ENCODE assay signal across 1 cellular context in the genomic region with DNA sequence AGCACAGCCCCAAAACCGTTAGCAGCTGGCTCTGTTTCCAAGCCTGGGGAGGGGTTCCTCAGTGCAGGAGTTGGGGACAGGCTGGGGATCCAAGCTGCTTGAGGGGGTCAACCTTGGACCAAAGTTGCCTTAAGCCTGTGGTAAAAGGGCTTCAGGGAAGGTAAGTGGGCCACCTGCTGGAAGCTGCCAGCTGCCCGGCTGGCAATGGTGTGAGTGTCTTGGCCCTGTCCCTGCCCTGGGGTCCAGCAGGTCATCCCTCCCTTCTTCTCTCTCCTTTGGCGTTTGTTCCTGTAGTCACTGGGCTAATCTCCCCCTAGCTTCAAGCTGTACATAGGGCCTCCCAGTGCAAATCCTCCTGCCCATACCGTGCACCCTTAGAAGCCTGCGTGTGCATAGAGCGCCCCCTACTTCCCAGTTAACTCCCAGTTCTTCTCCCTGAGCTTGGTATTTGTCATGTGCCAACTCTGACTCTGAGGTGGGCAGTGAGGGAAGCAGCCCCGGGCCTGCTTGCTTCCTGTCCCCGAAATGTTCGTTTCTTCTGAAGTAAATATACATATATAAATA.
TF ChIP-seq lines count a peak whose summit lies in the region.

No MANE protein-coding gene starts in this region.

TF ChIP-seq in A549, 52 proteins besides CTCF, POLR2A, EP300 and RAD21 (continued from another document):
- TF ChIP-seq, protein P1, sequence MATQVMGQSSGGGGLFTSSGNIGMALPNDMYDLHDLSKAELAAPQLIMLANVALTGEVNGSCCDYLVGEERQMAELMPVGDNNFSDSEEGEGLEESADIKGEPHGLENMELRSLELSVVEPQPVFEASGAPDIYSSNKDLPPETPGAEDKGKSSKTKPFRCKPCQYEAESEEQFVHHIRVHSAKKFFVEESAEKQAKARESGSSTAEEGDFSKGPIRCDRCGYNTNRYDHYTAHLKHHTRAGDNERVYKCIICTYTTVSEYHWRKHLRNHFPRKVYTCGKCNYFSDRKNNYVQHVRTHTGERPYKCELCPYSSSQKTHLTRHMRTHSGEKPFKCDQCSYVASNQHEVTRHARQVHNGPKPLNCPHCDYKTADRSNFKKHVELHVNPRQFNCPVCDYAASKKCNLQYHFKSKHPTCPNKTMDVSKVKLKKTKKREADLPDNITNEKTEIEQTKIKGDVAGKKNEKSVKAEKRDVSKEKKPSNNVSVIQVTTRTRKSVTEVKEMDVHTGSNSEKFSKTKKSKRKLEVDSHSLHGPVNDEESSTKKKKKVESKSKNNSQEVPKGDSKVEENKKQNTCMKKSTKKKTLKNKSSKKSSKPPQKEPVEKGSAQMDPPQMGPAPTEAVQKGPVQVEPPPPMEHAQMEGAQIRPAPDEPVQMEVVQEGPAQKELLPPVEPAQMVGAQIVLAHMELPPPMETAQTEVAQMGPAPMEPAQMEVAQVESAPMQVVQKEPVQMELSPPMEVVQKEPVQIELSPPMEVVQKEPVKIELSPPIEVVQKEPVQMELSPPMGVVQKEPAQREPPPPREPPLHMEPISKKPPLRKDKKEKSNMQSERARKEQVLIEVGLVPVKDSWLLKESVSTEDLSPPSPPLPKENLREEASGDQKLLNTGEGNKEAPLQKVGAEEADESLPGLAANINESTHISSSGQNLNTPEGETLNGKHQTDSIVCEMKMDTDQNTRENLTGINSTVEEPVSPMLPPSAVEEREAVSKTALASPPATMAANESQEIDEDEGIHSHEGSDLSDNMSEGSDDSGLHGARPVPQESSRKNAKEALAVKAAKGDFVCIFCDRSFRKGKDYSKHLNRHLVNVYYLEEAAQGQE (IDR thresholded peaks at IDR 0.05): no peak
- TF ChIP-seq RCOR1 (IDR thresholded peaks at IDR 0.05; ENCODE audit: low read depth, low read length) (no peak), MAZ (IDR thresholded peaks at IDR 0.05; ENCODE audit: borderline replicate concordance, low read depth, low read length) (no peak), CHD2 (IDR thresholded peaks at IDR 0.05; ENCODE audit: low read length, partially characterized antibody) (no peak), CBX2 (IDR thresholded peaks at IDR 0.05; ENCODE audit: borderline replicate concordance, low read depth) (no peak), RFX5 (IDR thresholded peaks at IDR 0.05) (no peak), HEYL (CRISPR knock-in tag; IDR thresholded peaks at IDR 0.05) (no peak), SMC3 (IDR thresholded peaks at IDR 0.05) (peak; percentile 47), HOXB5 (CRISPR knock-in tag; IDR thresholded peaks at IDR 0.05) (no peak), EHMT2 (IDR thresholded peaks at IDR 0.05; ENCODE audit: low read depth) (no peak), TFCP2L1 (CRISPR knock-in tag; IDR thresholded peaks at IDR 0.05) (no peak), FOSB (CRISPR knock-in tag; IDR thresholded peaks at IDR 0.05) (no peak), KDM1A (IDR thresholded peaks at IDR 0.05; ENCODE audit: low read depth) (no peak), FOSL2 (IDR thresholded peaks at IDR 0.05) (no peak), FOSL2 (CRISPR knock-in tag; IDR thresholded peaks at IDR 0.05) (no peak), CHD4 (IDR thresholded peaks at IDR 0.05; ENCODE audit: borderline replicate concordance) (no peak), ZC3H11A (IDR thresholded peaks at IDR 0.05) (0 out of 2 replicates have a peak, but pooled peaks have one; percentile 6), POLR2AphosphoS2 (conservative IDR thresholded peaks at IDR 0.05; ENCODE audit: low read length) (0 out of 2 replicates have a peak, but pooled peaks have one; percentile 36), KDM5A (IDR thresholded peaks at IDR 0.05) (no peak)
- TF ChIP-seq, protein P2, sequence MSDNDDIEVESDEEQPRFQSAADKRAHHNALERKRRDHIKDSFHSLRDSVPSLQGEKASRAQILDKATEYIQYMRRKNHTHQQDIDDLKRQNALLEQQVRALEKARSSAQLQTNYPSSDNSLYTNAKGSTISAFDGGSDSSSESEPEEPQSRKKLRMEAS (IDR thresholded peaks at IDR 0.05): no peak
- TF ChIP-seq, protein P3, sequence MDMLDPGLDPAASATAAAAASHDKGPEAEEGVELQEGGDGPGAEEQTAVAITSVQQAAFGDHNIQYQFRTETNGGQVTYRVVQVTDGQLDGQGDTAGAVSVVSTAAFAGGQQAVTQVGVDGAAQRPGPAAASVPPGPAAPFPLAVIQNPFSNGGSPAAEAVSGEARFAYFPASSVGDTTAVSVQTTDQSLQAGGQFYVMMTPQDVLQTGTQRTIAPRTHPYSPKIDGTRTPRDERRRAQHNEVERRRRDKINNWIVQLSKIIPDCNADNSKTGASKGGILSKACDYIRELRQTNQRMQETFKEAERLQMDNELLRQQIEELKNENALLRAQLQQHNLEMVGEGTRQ (IDR thresholded peaks at IDR 0.05): no peak
- TF ChIP-seq, protein P4, sequence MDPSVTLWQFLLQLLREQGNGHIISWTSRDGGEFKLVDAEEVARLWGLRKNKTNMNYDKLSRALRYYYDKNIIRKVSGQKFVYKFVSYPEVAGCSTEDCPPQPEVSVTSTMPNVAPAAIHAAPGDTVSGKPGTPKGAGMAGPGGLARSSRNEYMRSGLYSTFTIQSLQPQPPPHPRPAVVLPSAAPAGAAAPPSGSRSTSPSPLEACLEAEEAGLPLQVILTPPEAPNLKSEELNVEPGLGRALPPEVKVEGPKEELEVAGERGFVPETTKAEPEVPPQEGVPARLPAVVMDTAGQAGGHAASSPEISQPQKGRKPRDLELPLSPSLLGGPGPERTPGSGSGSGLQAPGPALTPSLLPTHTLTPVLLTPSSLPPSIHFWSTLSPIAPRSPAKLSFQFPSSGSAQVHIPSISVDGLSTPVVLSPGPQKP (IDR thresholded peaks at IDR 0.05; ENCODE audit: low read depth, low read length): no peak
